ENCODE assay signal across 2 cellular contexts in genomic region chr7:149245244-149245643, GRCh38.
TF ChIP-seq lines count a peak whose summit lies in the region.

No MANE protein-coding gene starts in this region.

TF ChIP-seq in IMR-90, 13 proteins besides CTCF, POLR2A, EP300 and RAD21:
- TF ChIP-seq RFX5 (IDR thresholded peaks at IDR 0.05; ENCODE audit: low read depth, low read length) = no peak
- no peak for TF ChIP-seq SMC3 (IDR thresholded peaks at IDR 0.05; ENCODE audit: low read depth, low read length)
- peak; percentile 58 for TF ChIP-seq BHLHE40 (IDR thresholded peaks at IDR 0.05; ENCODE audit: low read depth, low read length)
- TF ChIP-seq FOS (IDR thresholded peaks at IDR 0.05; ENCODE audit: low read depth, low read length) = peak; percentile 63
- TF ChIP-seq MAFK (IDR thresholded peaks at IDR 0.05; ENCODE audit: low read depth, low read length) = no peak
- TF ChIP-seq ELK1 (IDR thresholded peaks at IDR 0.05; ENCODE audit: borderline replicate concordance, low read depth, low read length) = no peak

TF ChIP-seq in SK-N-SH, 30 proteins besides CTCF, POLR2A, EP300 and RAD21:
- TF ChIP-seq RFX5 (IDR thresholded peaks at IDR 0.05; ENCODE audit: low read length) = no peak
- TF ChIP-seq MXI1 (IDR thresholded peaks at IDR 0.05; ENCODE audit: low read depth, low read length) = no peak
- TF ChIP-seq, protein P1, sequence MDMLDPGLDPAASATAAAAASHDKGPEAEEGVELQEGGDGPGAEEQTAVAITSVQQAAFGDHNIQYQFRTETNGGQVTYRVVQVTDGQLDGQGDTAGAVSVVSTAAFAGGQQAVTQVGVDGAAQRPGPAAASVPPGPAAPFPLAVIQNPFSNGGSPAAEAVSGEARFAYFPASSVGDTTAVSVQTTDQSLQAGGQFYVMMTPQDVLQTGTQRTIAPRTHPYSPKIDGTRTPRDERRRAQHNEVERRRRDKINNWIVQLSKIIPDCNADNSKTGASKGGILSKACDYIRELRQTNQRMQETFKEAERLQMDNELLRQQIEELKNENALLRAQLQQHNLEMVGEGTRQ (IDR thresholded peaks at IDR 0.05; ENCODE audit: borderline replicate concordance, low read depth, low read length) = no peak
- no peak for TF ChIP-seq MAX (IDR thresholded peaks at IDR 0.05; ENCODE audit: low read depth)
- no peak for TF ChIP-seq CHD2 (IDR thresholded peaks at IDR 0.05; ENCODE audit: low read length, partially characterized antibody)
- TF ChIP-seq, protein P2, sequence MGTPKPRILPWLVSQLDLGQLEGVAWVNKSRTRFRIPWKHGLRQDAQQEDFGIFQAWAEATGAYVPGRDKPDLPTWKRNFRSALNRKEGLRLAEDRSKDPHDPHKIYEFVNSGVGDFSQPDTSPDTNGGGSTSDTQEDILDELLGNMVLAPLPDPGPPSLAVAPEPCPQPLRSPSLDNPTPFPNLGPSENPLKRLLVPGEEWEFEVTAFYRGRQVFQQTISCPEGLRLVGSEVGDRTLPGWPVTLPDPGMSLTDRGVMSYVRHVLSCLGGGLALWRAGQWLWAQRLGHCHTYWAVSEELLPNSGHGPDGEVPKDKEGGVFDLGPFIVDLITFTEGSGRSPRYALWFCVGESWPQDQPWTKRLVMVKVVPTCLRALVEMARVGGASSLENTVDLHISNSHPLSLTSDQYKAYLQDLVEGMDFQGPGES (IDR thresholded peaks at IDR 0.05; ENCODE audit: low read depth, low read length) = no peak
- TF ChIP-seq TAF1 (IDR thresholded peaks at IDR 0.05; ENCODE audit: borderline replicate concordance, low read depth, low read length) = no peak
- TF ChIP-seq JUND (IDR thresholded peaks at IDR 0.05) = no peak
- TF ChIP-seq, protein P3, sequence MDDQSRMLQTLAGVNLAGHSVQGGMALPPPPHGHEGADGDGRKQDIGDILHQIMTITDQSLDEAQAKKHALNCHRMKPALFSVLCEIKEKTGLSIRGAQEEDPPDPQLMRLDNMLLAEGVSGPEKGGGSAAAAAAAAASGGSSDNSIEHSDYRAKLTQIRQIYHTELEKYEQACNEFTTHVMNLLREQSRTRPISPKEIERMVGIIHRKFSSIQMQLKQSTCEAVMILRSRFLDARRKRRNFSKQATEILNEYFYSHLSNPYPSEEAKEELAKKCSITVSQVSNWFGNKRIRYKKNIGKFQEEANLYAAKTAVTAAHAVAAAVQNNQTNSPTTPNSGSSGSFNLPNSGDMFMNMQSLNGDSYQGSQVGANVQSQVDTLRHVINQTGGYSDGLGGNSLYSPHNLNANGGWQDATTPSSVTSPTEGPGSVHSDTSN (IDR thresholded peaks at IDR 0.05) = no peak
- no peak for TF ChIP-seq EZH2phosphoT487 (IDR thresholded peaks at IDR 0.05; ENCODE audit: borderline replicate concordance, low read depth)
- no peak for TF ChIP-seq YY1 (IDR thresholded peaks at IDR 0.05; ENCODE audit: low read depth)
- no peak for TF ChIP-seq ELF1 (IDR thresholded peaks at IDR 0.05)
- no peak for TF ChIP-seq NRF1 (IDR thresholded peaks at IDR 0.05; ENCODE audit: low read depth, low read length)
